Comparison of ENCODE assay signal across 1 cellular context in genomic region chr10:132397036-132397541, GRCh38.
A peak's percentile ranks its signal among the peaks of the same experiment; 100 is the strongest.
TF ChIP-seq lines count a peak whose summit lies in the region.

TSS of gene PWWP2B (plus strand) at chr10:132397200. CDS start at chr10:132397227, 27 bp downstream.

TF ChIP-seq in GM12878, 131 proteins besides CTCF, POLR2A, EP300 and RAD21 (continued from another document):
- TF ChIP-seq BCL3 (IDR thresholded peaks at IDR 0.05; ENCODE audit: borderline replicate concordance, insufficient read depth, low read depth, low read length, poor library complexity, severe bottlenecking): no peak
- no peak for TF ChIP-seq TCF7 (IDR thresholded peaks at IDR 0.05; ENCODE audit: borderline replicate concordance)
- no peak for TF ChIP-seq NKRF (conservative IDR thresholded peaks at IDR 0.05)
- TF ChIP-seq E4F1 (IDR thresholded peaks at IDR 0.05; ENCODE audit: borderline replicate concordance, partially characterized antibody): no peak
- TF ChIP-seq ZNF592 (IDR thresholded peaks at IDR 0.05): no peak
- peak; percentile 72 for TF ChIP-seq GATAD2B (conservative IDR thresholded peaks at IDR 0.05; ENCODE audit: low read depth)
- TF ChIP-seq JUND (IDR thresholded peaks at IDR 0.05; ENCODE audit: low read depth, low read length): no peak
- TF ChIP-seq MEF2B (IDR thresholded peaks at IDR 0.05; ENCODE audit: partially characterized antibody, poor library complexity, severe bottlenecking): no peak
- TF ChIP-seq ETV6 (conservative IDR thresholded peaks at IDR 0.05 in 1 of 2, IDR thresholded peaks at IDR 0.05 in 1 of 2; ENCODE audit: borderline replicate concordance in 1 of 2, low read depth in 1 of 2): no peak
- TF ChIP-seq DPF2 (IDR thresholded peaks at IDR 0.05): peak; percentile 72; the same call in 1 of the 2 replicates
- no peak for TF ChIP-seq HDAC6 (IDR thresholded peaks at IDR 0.05; ENCODE audit: unreplicated experiment)
- no peak for TF ChIP-seq PAX5 (IDR thresholded peaks at IDR 0.05; ENCODE audit: borderline replicate concordance, low read depth, low read length)
- TF ChIP-seq RELA (IDR thresholded peaks at IDR 0.05; ENCODE audit: borderline replicate concordance, partially characterized antibody): no peak
- TF ChIP-seq ATF7 (IDR thresholded peaks at IDR 0.05; ENCODE audit: low read depth): no peak
